ENCODE assay signal across 8 cellular contexts in genomic region chr7:101321491-101322401, GRCh38. TPM values are rescaled to one million over a fixed set of nuclear protein-coding genes. Genes with fewer than 3 reads are reported as not detected.
DNase-seq lines count a peak whose midpoint lies in the region; ATAC-seq and TF ChIP-seq lines count a peak whose summit lies in the region.

IFT22 (minus strand) TSS chr7:101321812; CDS start chr7:101321709, 103 bp downstream.

- ATAC-seq in GM19043 (IDR thresholded peaks at IDR 0.05; ENCODE audit: low read depth, unreplicated experiment), result peak; percentile 97
- ATAC-seq in HG03378 (IDR thresholded peaks at IDR 0.05; ENCODE audit: unreplicated experiment), result peak; percentile 64

- H3K27ac ChIP-seq in layer of hippocampus (ENCODE audit: low read depth, low read length), result peak within 1 kb of the TSS; percentile 65

- H3K4me3 ChIP-seq in choroid plexus epithelial cell (ENCODE audit: low read depth, low read length), result peak within 1 kb of the TSS; percentile 91

- DNase-seq in AML-193 (lab: John Stamatoyannopoulos, UW), result peak; percentile 79
- peak; percentile 89 for DNase-seq in NCI-H460 (ENCODE audit: extremely low read depth, low read depth)
- peak; percentile 80 to 86 for DNase-seq in activated CD4-positive, alpha-beta T cell treated with anti-CD3 and anti-CD28 coated beads for 4 hours
- peak; percentile 93 for DNase-seq in choroid plexus epithelial cell (ENCODE audit: low read depth)
- peak; percentile 76 to 82 (median 82) for DNase-seq in stimulated activated CD4-positive, alpha-beta T cell treated with anti-CD3 and anti-CD28 coated beads, Interleukin-1b, Interleukin-23, amount 100 ng/mL, for 24 hours (ENCODE audit: low read depth in 4 of 4, low spot score in 1 of 4)

- H3K27me3 ChIP-seq in layer of hippocampus (ENCODE audit: control insufficient read depth, insufficient read depth, low read length), result no peaks in the 10 kb centered on the region

- TF ChIP-seq CTCF in choroid plexus epithelial cell (conservative IDR thresholded peaks at IDR 0.05; ENCODE audit: low read depth, low read length), result peak; percentile 73

RNA-seq across cellular contexts. Expression of gene IFT22, which starts in this region (rescaled TPM):
- total RNA-seq in NCI-H460 (2014; rRNA removed; shearing (Covaris generic)), result 27.2 and 33.0 TPM in 2 replicates
- polyA plus RNA-seq in NCI-H460 (2014; cell fraction: nucleus; rRNA removed), result 6.3 and 19.1 TPM in 2 replicates

Comparison
In these comparisons a context has a peak if more than half of its experiments do, and no peak if none do; other contexts are left out.
1. Peak in every context shown above with its lines: DNase-seq, ATAC-seq, H3K4me3 ChIP-seq and H3K27ac ChIP-seq.